Comparison of ENCODE assay signal across 8 cellular contexts in genomic region chr20:651713-652610, GRCh38. TPM values are rescaled to one million over a fixed set of nuclear protein-coding genes. Genes with fewer than 3 reads are reported as not detected.
DNase-seq lines count a peak whose midpoint lies in the region; ATAC-seq, FAIRE-seq and TF ChIP-seq lines count a peak whose summit lies in the region.

No MANE protein-coding gene starts in this region.

- H3K36me3 Mint-ChIP-seq in Caco-2 (ENCODE audit: insufficient read depth, unreplicated experiment) = peaks cover 38% of the 10 kb centered on the region
- H3K36me3 Mint-ChIP-seq in naive thymus-derived CD8-positive, alpha-beta T cell = peaks cover 0 to 4% (median 0%) of the 10 kb centered on the region in 3 donors

- H3K9me3 ChIP-seq in Caco-2 (no peaks in the 10 kb centered on the region), duodenal mucosa (ENCODE audit: control insufficient read depth in 1 of 2, low read length in 2 of 2) (no peaks in the 10 kb centered on the region)

- BruUV-seq in Caco-2 (replicated peaks; lab: Mats Ljungman, UMichigan) = no TSS peak

- no peak for TF ChIP-seq CTCF in Caco-2 (IDR thresholded peaks at IDR 0.05; ENCODE audit: insufficient read depth in 1 of 2, low read depth in 1 of 2, low read length in 1 of 2, severe bottlenecking in 1 of 2, unreplicated experiment in 1 of 2)

- no peak for FAIRE-seq in urothelium cell line (lab: Jason Lieb, UNC)

- H3K9ac ChIP-seq in duodenal mucosa (ENCODE audit: low read depth in 1 of 2, low read length in 2 of 2) = peak overlapping the region; percentile 71 to 77

- H3K4me3 ChIP-seq in Caco-2 (ENCODE audit: low read depth, low read length) (peak overlapping the region; percentile 97), duodenal mucosa (ENCODE audit: low read depth in 1 of 2, low read length in 2 of 2) (peak overlapping the region; percentile 81 to 92)

- H3K4me1 Mint-ChIP-seq in Caco-2 (ENCODE audit: low read depth, unreplicated experiment) = peaks cover 12% of the 10 kb centered on the region
- peaks cover 0 to 25% (median 12%) of the 10 kb centered on the region in 4 donors for H3K4me1 Mint-ChIP-seq in naive thymus-derived CD8-positive, alpha-beta T cell

- CTCF ChIA-PET in Caco-2 (lab: Charles Lee) = interaction anchor here (0.7 to 1.7 kb wide), 2 partner anchors 15 to 87 kb away, joined by 3 to 7 read pairs; no protein-coding TSS in a partner anchor

- DNase-seq in Caco-2 (peak; percentile 44 to 65), OCI-M1 (lab: John Stamatoyannopoulos, UW) (peak; percentile 77), NCI-H1436 (lab: John Stamatoyannopoulos, UW) (no peak), urothelium cell line (ENCODE audit: low spot score) (no peak), NCI-H187 treated with DMSO at 0.1 percent for 48 hours (lab: John Stamatoyannopoulos, UW) (no peak)
- DNase-seq in naive thymus-derived CD8-positive, alpha-beta T cell = no peak

- H3K9me3 Mint-ChIP-seq in Caco-2 (ENCODE audit: unreplicated experiment) = no peaks in the 10 kb centered on the region
- no peaks in the 10 kb centered on the region for H3K9me3 Mint-ChIP-seq in naive thymus-derived CD8-positive, alpha-beta T cell

- H3K27me3 Mint-ChIP-seq in Caco-2 (ENCODE audit: insufficient read depth, unreplicated experiment) = no peaks in the 10 kb centered on the region
- H3K27me3 Mint-ChIP-seq in naive thymus-derived CD8-positive, alpha-beta T cell = peaks cover 0 to 71% (median 18%) of the 10 kb centered on the region in 5 donors

- H3K27ac ChIP-seq in duodenal mucosa (ENCODE audit: low read depth, low read length) = no peak overlapping the region

- H3K4me1 ChIP-seq in Caco-2 = peaks cover 6% of the 10 kb centered on the region; the same call in 1 of the 2 replicates
- H3K4me1 ChIP-seq in duodenal mucosa (ENCODE audit: control insufficient read depth in 1 of 2, insufficient read depth in 2 of 2, low read length in 2 of 2) = peaks cover 14 to 19% of the 10 kb centered on the region in 2 donors

- H3K27ac Mint-ChIP-seq in Caco-2 (ENCODE audit: unreplicated experiment) = peak overlapping the region; percentile 80
- peak overlapping the region in 4 of 10 donors; percentile 41 to 85 (median 61) for H3K27ac Mint-ChIP-seq in naive thymus-derived CD8-positive, alpha-beta T cell

- no peaks in the 10 kb centered on the region for H3K27me3 ChIP-seq in Caco-2 (replicated peaks; ENCODE audit: control insufficient read depth, insufficient read depth, low read length)
- H3K27me3 ChIP-seq in duodenal mucosa (ENCODE audit: control insufficient read depth in 1 of 2, insufficient read depth in 2 of 2, low read length in 2 of 2) = no peaks in the 10 kb centered on the region

- POLR2A ChIA-PET in Caco-2 (lab: Charles Lee) = interaction anchor here (0.6 kb wide), 1 partner anchor 15 kb away, joined by 3 read pairs; no protein-coding TSS in a partner anchor
- POLR2A ChIA-PET in naive thymus-derived CD8-positive, alpha-beta T cell (lab: Charles Lee) = no interaction called here

- peak overlapping the region; percentile 85 for H3K4me3 Mint-ChIP-seq in Caco-2 (ENCODE audit: unreplicated experiment)
- H3K4me3 Mint-ChIP-seq in naive thymus-derived CD8-positive, alpha-beta T cell = peak overlapping the region; percentile 15 to 84 (median 74)

- intact Hi-C loops in Caco-2 (cut with micrococcal nuclease; ENCODE audit: unreplicated experiment) = no loop called here

- H3K36me3 ChIP-seq in Caco-2 (ENCODE audit: control insufficient read depth, insufficient read depth, low read length) (peaks cover 5% of the 10 kb centered on the region), duodenal mucosa (ENCODE audit: control insufficient read depth in 1 of 2, insufficient read depth in 2 of 2, low read length in 2 of 2) (peaks cover 14 to 37% of the 10 kb centered on the region in 2 donors)

- no peak for ATAC-seq in naive thymus-derived CD8-positive, alpha-beta T cell
- ATAC-seq in HG02759 (IDR thresholded peaks at IDR 0.05; ENCODE audit: unreplicated experiment) = no peak

RNA-seq across cellular contexts. Expression of gene SRXN1, which starts 1.0 kb away (rescaled TPM):
- total RNA-seq in Caco-2 (2022) = 32.5 and 33.7 TPM in 2 replicates
- 1 to 10 TPM; 2.4 to 2.6 TPM for total RNA-seq in naive thymus-derived CD8-positive, alpha-beta T cell
- polyA plus RNA-seq in naive thymus-derived CD8-positive, alpha-beta T cell = 10 to 100 TPM in 1 of 3 donors, under 1 TPM in 2; 0.26 to 15.6 (median 0.86) TPM

RNA-seq across cellular contexts. Expression of gene SCRT2, which starts 23.6 kb away (rescaled TPM):
- not detected in 2 replicates for total RNA-seq in Caco-2 (2022)
- not detected for total RNA-seq in naive thymus-derived CD8-positive, alpha-beta T cell
- polyA plus RNA-seq in naive thymus-derived CD8-positive, alpha-beta T cell = not detected

RNA-seq across cellular contexts. Expression of gene TCF15, which starts 41.9 kb away (rescaled TPM):
- total RNA-seq in Caco-2 (2022) = not detected in 2 replicates
- total RNA-seq in naive thymus-derived CD8-positive, alpha-beta T cell = not detected
- not detected for polyA plus RNA-seq in naive thymus-derived CD8-positive, alpha-beta T cell

Comparison
In these comparisons a context has a peak if more than half of its experiments do, and no peak if none do; other contexts are left out.
1. DNase-seq: peak in Caco-2 (2 of 2) and OCI-M1 (single experiment); none in naive thymus-derived CD8-positive, alpha-beta T cell (0 of 10), NCI-H1436 (single experiment), urothelium cell line (single experiment) and NCI-H187 treated with DMSO at 0.1 percent for 48 hours (single experiment).